34 cellular contexts compared by ENCODE assay signal in the genomic region with DNA sequence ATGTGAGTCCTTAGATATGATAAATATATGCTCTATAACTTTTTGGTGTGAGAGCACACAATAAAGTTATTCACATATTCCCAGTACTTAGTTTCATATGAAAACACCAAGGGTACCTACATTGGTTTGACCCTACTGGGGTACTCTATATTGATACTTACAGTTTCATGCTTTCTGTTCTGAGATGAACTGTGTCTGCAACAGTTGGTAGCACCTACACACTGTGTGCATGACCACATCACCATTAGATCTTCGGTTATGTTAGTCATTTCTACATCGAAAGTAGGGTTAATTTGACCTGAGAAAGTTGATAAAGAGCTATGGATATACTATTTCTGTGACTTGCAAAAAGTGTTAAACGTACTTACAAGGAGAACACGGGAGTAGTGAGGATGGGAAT.
"Had no signal": no experiment of that assay in that cellular context is flagged by ENCODE, and none has a peak within 500 bp of the region (broad histone marks: within the 10 kb centered on the region; RNA-seq: fewer than 3 reads in every experiment).

No MANE protein-coding gene starts in this region.

- DNase-seq: Kasumi-1, MG63, NCI-H1048, NCI-H1092 treated with DMSO at 0.1 percent for 48 hours, NCI-H1105 treated with DMSO at 0.1 percent for 48 hours, NCI-H1417, NCI-H1436, NCI-H146, NCI-H1694, NCI-H187, NCI-H1930, NCI-H2029 treated with DMSO at 0.1 percent for 48 hours, NCI-H2081 treated with DMSO at 0.1 percent for 48 hours, NCI-H2107, NCI-H2171, NCI-H226, NCI-H446 treated with DMSO at 0.1 percent for 48 hours, NCI-H510A, NCI-H524, NCI-H526, NCI-H69, NCI-H748 treated with DMSO at 0.1 percent for 48 hours, NCI-H82, PC-9, SHP77, SIG-M5, SJCRH30, T-cell had no signal

- H2AFZ ChIP-seq: PC-9 had no signal

- H3K9me3 ChIP-seq: MG63, SJCRH30 had no signal

- H3K4me1 ChIP-seq: SJCRH30 had no signal

- FAIRE-seq: RCC 7860 had no signal

- H3K27ac ChIP-seq: PC-9, RWPE1, SJCRH30, SK-N-MC had no signal

- H3K4me3 Mint-ChIP-seq: T-cell had no signal

- ATAC-seq: Panc1, Right ventricle myocardium inferior, SK-N-SH treated with all-trans-retinoic acid at 6 μM for 48 hours, T-cell had no signal

- H3K27me3 ChIP-seq: MG63, SJCRH30 had no signal

- H3K27me3 Mint-ChIP-seq: T-cell had no signal

- H3K36me3 ChIP-seq: MG63, SJCRH30 had no signal

- H3K4me3 ChIP-seq: MG63, PC-9, SJCRH30, SK-N-MC had no signal

- H3K4me1 Mint-ChIP-seq: T-cell had no signal

- H3K27ac Mint-ChIP-seq: T-cell had no signal

- H3K4me2 ChIP-seq: PC-9 had no signal
